8 cellular contexts compared by ENCODE assay signal in genomic region chr12:88973998-88974397, GRCh38.
"Had no signal": no experiment of that assay in that cellular context is flagged by ENCODE, and none has a peak within 500 bp of the region (broad histone marks: within the 10 kb centered on the region; RNA-seq: fewer than 3 reads in every experiment).

No MANE protein-coding gene starts in this region.

- H2AFZ ChIP-seq: GM23338 had no signal

- DNase-seq: H9, HCEC 1CT, HFFc6, KG1 had no signal

- H3K4me2 ChIP-seq: GM23338 had no signal

- H3K4me3 ChIP-seq: GM23338 had no signal

- ATAC-seq: GM23338 had no signal

- H3K27ac ChIP-seq: HL-60 had no signal

- FAIRE-seq: H1, H54 had no signal
